ENCODE assay signal across 13 cellular contexts in the genomic region with DNA sequence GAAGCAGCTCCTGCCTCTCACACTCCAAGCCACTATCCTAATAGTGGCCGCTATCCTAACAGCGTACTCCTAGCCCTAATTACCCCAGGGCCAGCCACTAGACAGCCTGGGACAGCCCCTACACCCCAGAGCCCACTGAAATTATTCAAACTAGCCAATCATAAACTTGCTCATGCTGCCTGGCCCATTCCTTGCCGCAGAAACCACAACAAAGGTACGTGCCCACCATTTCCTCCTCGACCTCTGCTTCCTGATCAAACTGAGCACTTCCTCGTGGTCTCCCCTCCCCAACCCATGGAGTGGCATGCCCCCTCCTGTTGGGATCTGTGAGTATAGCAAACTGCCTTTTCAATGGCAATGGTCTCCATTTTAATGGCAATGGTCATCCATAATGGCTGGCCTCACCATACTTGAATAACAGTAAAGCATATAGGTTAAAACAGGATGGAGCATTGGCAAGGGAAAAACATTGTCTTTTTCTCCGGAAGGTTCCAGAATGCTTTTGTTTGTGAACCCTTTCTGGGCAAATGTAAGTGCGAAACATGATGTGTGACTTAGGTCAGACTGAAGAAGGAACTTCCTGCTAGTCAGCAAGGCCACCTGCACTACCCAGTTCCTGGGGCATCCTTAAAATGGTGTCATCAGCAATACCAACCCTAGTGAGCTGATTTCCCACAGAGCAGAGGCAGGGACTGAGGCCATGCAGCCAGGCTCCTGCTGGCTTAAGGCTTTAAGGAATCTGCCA.
A peak's percentile ranks its signal among the peaks of the same experiment; 100 is the strongest.
DNase-seq lines count a peak whose midpoint lies in the region; ATAC-seq and TF ChIP-seq lines count a peak whose summit lies in the region.
"Had no signal": no experiment of that assay in that cellular context is flagged by ENCODE, and none has a peak within 500 bp of the region (broad histone marks: within the 10 kb centered on the region; RNA-seq: fewer than 3 reads in every experiment).

No MANE protein-coding gene starts in this region.

- no peak overlapping the region for H3K9ac ChIP-seq in DND-41 (ENCODE audit: low read depth, low read length)
- H3K9ac ChIP-seq in HUES64 (ENCODE audit: low read depth, low read length): no peak overlapping the region
- H3K9ac ChIP-seq in neuronal stem cell (ENCODE audit: low read depth, low read length, poor library complexity): no peak overlapping the region

- H3K4me3 Mint-ChIP-seq in activated naive CD8-positive, alpha-beta T cell treated with anti-CD3 and anti-CD28 coated beads for 36 hours: no peak overlapping the region

- no peak overlapping the region for H2BK15ac ChIP-seq in neuronal stem cell (ENCODE audit: low read length)

- peaks cover 7% of the 10 kb centered on the region for H3K27me3 Mint-ChIP-seq in activated naive CD8-positive, alpha-beta T cell treated with anti-CD3 and anti-CD28 coated beads for 36 hours

- no peak overlapping the region for H2BK5ac ChIP-seq in neuronal stem cell (ENCODE audit: low read length)

- no peak overlapping the region; the same call in 1 of the 2 replicates for H3K27ac ChIP-seq in DND-41 (ENCODE audit: low read length)
- H3K27ac ChIP-seq in HUES64 (ENCODE audit: low read depth, low read length): peak overlapping the region; percentile 82; the same call in 1 of the 2 replicates
- peak overlapping the region; percentile 73 for H3K27ac ChIP-seq in neuronal stem cell (replicated peaks; ENCODE audit: low read length)
- H3K27ac ChIP-seq: brain microvascular endothelial cell, left ventricle myocardium inferior had no signal

- no peaks in the 10 kb centered on the region for H3K79me1 ChIP-seq in neuronal stem cell (ENCODE audit: low read depth, low read length)

- H3K4me1 ChIP-seq in DND-41 (ENCODE audit: insufficient read depth, low read length) (peaks cover 30% of the 10 kb centered on the region), HUES64 (ENCODE audit: insufficient read depth, low read length) (peaks cover 33% of the 10 kb centered on the region), neuronal stem cell (ENCODE audit: control insufficient read depth in 2 of 2, insufficient read depth in 1 of 2, low read depth in 1 of 2, low read length in 2 of 2) (peaks cover 16 to 23% of the 10 kb centered on the region in 2 donors)

- H4K8ac ChIP-seq in neuronal stem cell (ENCODE audit: low read depth, low read length): no peak overlapping the region

- H3K79me2 ChIP-seq in DND-41 (ENCODE audit: insufficient read depth, low read length): no peaks in the 10 kb centered on the region

- H4K20me1 ChIP-seq in DND-41 (ENCODE audit: insufficient read depth, low read length): no peaks in the 10 kb centered on the region

- 0 out of 2 replicates have a peak overlapping the region, but pooled peaks have one; percentile 7 for H3K4me2 ChIP-seq in DND-41 (ENCODE audit: insufficient read depth, low read length)
- no peak overlapping the region for H3K4me2 ChIP-seq in neuronal stem cell (ENCODE audit: insufficient read depth, low read length, poor library complexity, severe bottlenecking)

- H3K9me3 ChIP-seq in DND-41 (ENCODE audit: insufficient read depth, low read length, severe bottlenecking) (no peaks in the 10 kb centered on the region), HUES64 (ENCODE audit: insufficient read depth, low read depth, low read length) (no peaks in the 10 kb centered on the region), neuronal stem cell (replicated peaks in 1 of 2; ENCODE audit: control insufficient read depth in 2 of 2, insufficient read depth in 1 of 2, low read depth in 1 of 2, low read length in 2 of 2) (no peaks in the 10 kb centered on the region)
- H3K9me3 ChIP-seq: left ventricle myocardium inferior had no signal

- H3K27me3 ChIP-seq in DND-41 (ENCODE audit: insufficient read depth, low read length, poor library complexity): no peaks in the 10 kb centered on the region
- no peaks in the 10 kb centered on the region for H3K27me3 ChIP-seq in HUES64 (ENCODE audit: insufficient read depth, low read length)
- H3K27me3 ChIP-seq in neuronal stem cell (ENCODE audit: control insufficient read depth in 3 of 3, insufficient read depth in 3 of 3, low read depth in 1 of 3, low read length in 3 of 3): peaks cover 0 to 6% (median 0%) of the 10 kb centered on the region in 3 experiments

- H3K4me3 ChIP-seq in DND-41 (ENCODE audit: low read depth in 1 of 2, low read length in 2 of 2) (no peak overlapping the region), HUES64 (ENCODE audit: low read length) (no peak overlapping the region), neuronal stem cell (ENCODE audit: low read length in 2 of 2) (no peak overlapping the region)
- H3K4me3 ChIP-seq: left ventricle myocardium inferior had no signal

- no peak overlapping the region for H2BK12ac ChIP-seq in neuronal stem cell (ENCODE audit: low read length)

- H3K4me1 Mint-ChIP-seq in activated naive CD8-positive, alpha-beta T cell treated with anti-CD3 and anti-CD28 coated beads for 36 hours: peaks cover 22% of the 10 kb centered on the region

- H3K36me3 Mint-ChIP-seq in activated naive CD8-positive, alpha-beta T cell treated with anti-CD3 and anti-CD28 coated beads for 36 hours: no peaks in the 10 kb centered on the region
- H3K36me3 Mint-ChIP-seq: CD14-positive monocyte had no signal

- DNase-seq in DND-41 (peak; percentile 74), neuronal stem cell (ENCODE audit: low spot score) (no peak), NOMO-1 treated with dmso at 0.1 percent for 144 hours (lab: John Stamatoyannopoulos, UW; ENCODE audit: unreplicated experiment) (no peak), amniotic stem cell (lab: John Stamatoyannopoulos, UW) (no peak)
- peak; percentile 26 for DNase-seq in activated naive CD8-positive, alpha-beta T cell treated with anti-CD3 and anti-CD28 coated beads for 36 hours
- DNase-seq in central memory CD4-positive, alpha-beta T cell: no peak
- DNase-seq: activated effector memory CD4-positive, alpha-beta T cell treated with anti-CD3 and anti-CD28 coated beads, Interleukin-2, amount 50 U/mL, for 16 hours; brain microvascular endothelial cell; effector CD8-positive, alpha-beta T cell had no signal

- no peak overlapping the region for H3K23ac ChIP-seq in neuronal stem cell (ENCODE audit: low read depth, low read length, poor library complexity)

- H3K9me3 Mint-ChIP-seq in activated naive CD8-positive, alpha-beta T cell treated with anti-CD3 and anti-CD28 coated beads for 36 hours: no peaks in the 10 kb centered on the region

- ATAC-seq in DND-41 (ENCODE audit: insufficient read depth, low read depth) (peak; percentile 65), HG03095 (IDR thresholded peaks at IDR 0.05; ENCODE audit: unreplicated experiment) (no peak)

- no peak overlapping the region for H3K27ac Mint-ChIP-seq in activated naive CD8-positive, alpha-beta T cell treated with anti-CD3 and anti-CD28 coated beads for 36 hours
- H3K27ac Mint-ChIP-seq: CD14-positive monocyte had no signal

- no peak overlapping the region for H2AK5ac ChIP-seq in neuronal stem cell (ENCODE audit: low read depth, low read length)

- H3K4ac ChIP-seq in neuronal stem cell (ENCODE audit: low read length): no peak overlapping the region

- H2BK120ac ChIP-seq in neuronal stem cell (ENCODE audit: low read depth, low read length): no peak overlapping the region

- H3K14ac ChIP-seq in neuronal stem cell (ENCODE audit: low read length): no peak overlapping the region

- no peak overlapping the region for H4K91ac ChIP-seq in neuronal stem cell (ENCODE audit: low read depth, low read length, poor library complexity)

- H3K18ac ChIP-seq in neuronal stem cell (ENCODE audit: low read length): no peak overlapping the region

- H3K36me3 ChIP-seq in DND-41 (ENCODE audit: insufficient read depth, low read length) (no peaks in the 10 kb centered on the region), HUES64 (ENCODE audit: insufficient read depth, low read length) (no peaks in the 10 kb centered on the region), neuronal stem cell (replicated peaks in 1 of 2; ENCODE audit: control insufficient read depth in 2 of 2, insufficient read depth in 2 of 2, low read length in 2 of 2) (no peaks in the 10 kb centered on the region)
- H3K36me3 ChIP-seq: brain microvascular endothelial cell, left ventricle myocardium inferior had no signal

- TF ChIP-seq CTCF in DND-41 (IDR thresholded peaks at IDR 0.05; ENCODE audit: borderline replicate concordance, extremely low read depth, low read length, poor library complexity, severe bottlenecking): peak; percentile 40

- H2AFZ ChIP-seq in DND-41 (ENCODE audit: low read depth, low read length) (no peak overlapping the region), neuronal stem cell (ENCODE audit: low read length) (peak overlapping the region; percentile 52)

- 67% methylated on average over 8 of the region's 8 CpGs for WGBS in HUES64
- WGBS in neuronal stem cell (ENCODE audit: extremely low coverage in 2 of 2, insufficient read length in 2 of 2, insufficient replicate concordance in 1 of 2), 2 donors: no CpG with 5 or more reads among the region's 8 CpGs

Comparison
In these comparisons a context has a peak if more than half of its experiments do, and no peak if none do; other contexts are left out.
1. DNase-seq: peak in DND-41 (single experiment) and activated naive CD8-positive, alpha-beta T cell treated with anti-CD3 and anti-CD28 coated beads for 36 hours (single experiment); none in neuronal stem cell (single experiment), NOMO-1 treated with dmso at 0.1 percent for 144 hours (single experiment), central memory CD4-positive, alpha-beta T cell (single experiment) and amniotic stem cell (single experiment).